ENCODE assay signal across 26 cellular contexts in genomic region chrX:17774053-17774452, GRCh38. TPM values are rescaled to one million over a fixed set of nuclear protein-coding genes. Genes with fewer than 3 reads are reported as not detected.
DNase-seq lines count a peak whose midpoint lies in the region; FAIRE-seq and TF ChIP-seq lines count a peak whose summit lies in the region.
"Had no signal": no experiment of that assay in that cellular context is flagged by ENCODE, and none has a peak within 500 bp of the region (broad histone marks: within the 10 kb centered on the region; RNA-seq: fewer than 3 reads in every experiment).

No MANE protein-coding gene starts in this region.

- H3F3A ChIP-seq in neural cell (ENCODE audit: insufficient read depth, low read length, poor library complexity, severe bottlenecking): no peaks in the 10 kb centered on the region

- no peaks in the 10 kb centered on the region for H3K4me1 Mint-ChIP-seq in astrocyte (ENCODE audit: low read depth, unreplicated experiment)

- DNase-seq in astrocyte (ENCODE audit: low read depth): no peak
- no peak for DNase-seq in mucosa of gallbladder (ENCODE audit: low spot score)
- DNase-seq in OCI-M2 (lab: John Stamatoyannopoulos, UW; ENCODE audit: unreplicated experiment): no peak
- no peak for DNase-seq in epidermal melanocyte (ENCODE audit: insufficient read length, low spot score)
- DNase-seq: 8988T; ACHN; BE2C; C1 segment of cervical spinal cord; CD4-positive, alpha-beta memory T cell; CD4-positive, CD25-positive, alpha-beta regulatory T cell; CD8-positive, alpha-beta memory T cell; COR-L47; DMS 273 treated with DMSO at 0.1 percent for 48 hours; DMS153; DMS53; DMS79; DND-41; EL; GDM1 had no signal

- no peaks in the 10 kb centered on the region for H3K9me2 ChIP-seq in neural cell (ENCODE audit: insufficient read depth, low read length)

- H3K36me3 ChIP-seq in astrocyte (ENCODE audit: insufficient read depth, low read length) (no peaks in the 10 kb centered on the region), neural cell (ENCODE audit: insufficient read depth, low read length) (no peaks in the 10 kb centered on the region)
- H3K36me3 ChIP-seq: BE2C, BLaER1 had no signal

- H3K79me2 ChIP-seq in astrocyte (ENCODE audit: insufficient read depth, low read length) (no peaks in the 10 kb centered on the region), neural cell (replicated peaks; ENCODE audit: insufficient read depth, low read length) (no peaks in the 10 kb centered on the region)

- peak; percentile 95 for TF ChIP-seq EP300 in neural cell (conservative IDR thresholded peaks at IDR 0.05; ENCODE audit: poor library complexity, severe bottlenecking)

- H3K4me2 ChIP-seq in astrocyte (ENCODE audit: low read length) (no peak overlapping the region), neural cell (ENCODE audit: low read length) (no peak overlapping the region)
- H3K4me2 ChIP-seq: BLaER1 had no signal

- H3K27ac ChIP-seq in astrocyte (ENCODE audit: low read depth, low read length) (no peak overlapping the region), neural cell (ENCODE audit: low read length) (no peak overlapping the region)
- H3K27ac ChIP-seq: BLaER1 had no signal

- H4K20me1 ChIP-seq in astrocyte (ENCODE audit: insufficient read depth, low read length): no peaks in the 10 kb centered on the region
- H4K20me1 ChIP-seq in neural cell (ENCODE audit: insufficient read depth): no peaks in the 10 kb centered on the region

- H3K4me3 ChIP-seq in astrocyte (ENCODE audit: insufficient read depth, low read depth, low read length): no peak overlapping the region
- no peak overlapping the region for H3K4me3 ChIP-seq in neural cell (ENCODE audit: low read length)
- H3K4me3 ChIP-seq: BLaER1, GM12878 had no signal

- no peaks in the 10 kb centered on the region for H3K4me1 ChIP-seq in astrocyte (ENCODE audit: insufficient read depth, low read length)
- H3K4me1 ChIP-seq: BE2C, BLaER1 had no signal

- no peak overlapping the region for H3K4me3 Mint-ChIP-seq in astrocyte (ENCODE audit: unreplicated experiment)
- H3K4me3 Mint-ChIP-seq: CD14-positive monocyte; CD4-positive, alpha-beta memory T cell; CD4-positive, CD25-positive, alpha-beta regulatory T cell; CD8-positive, alpha-beta memory T cell had no signal

- H2AFZ ChIP-seq in astrocyte (ENCODE audit: low read depth, low read length): no peak overlapping the region
- no peak overlapping the region for H2AFZ ChIP-seq in neural cell (ENCODE audit: low read depth, low read length)

- H3K9me3 Mint-ChIP-seq in astrocyte (ENCODE audit: unreplicated experiment): no peaks in the 10 kb centered on the region
- H3K9me3 Mint-ChIP-seq: CD4-positive, CD25-positive, alpha-beta regulatory T cell had no signal

- H3K9me3 ChIP-seq in astrocyte (ENCODE audit: insufficient read depth, low read depth, low read length) (no peaks in the 10 kb centered on the region), neural cell (ENCODE audit: low read length) (no peaks in the 10 kb centered on the region)
- H3K9me3 ChIP-seq: BE2C, BLaER1 had no signal

- TF ChIP-seq CTCF in astrocyte (IDR thresholded peaks at IDR 0.05; ENCODE audit: insufficient read depth, low read depth, low read length) (no peak), neural cell (IDR thresholded peaks at IDR 0.05; ENCODE audit: poor library complexity, severe bottlenecking) (no peak)

- no peaks in the 10 kb centered on the region for H3K36me3 Mint-ChIP-seq in astrocyte (ENCODE audit: low read depth, unreplicated experiment)
- H3K36me3 Mint-ChIP-seq: CD14-positive monocyte; CD4-positive, alpha-beta memory T cell; CD4-positive, CD25-positive, alpha-beta regulatory T cell; CD8-positive, alpha-beta memory T cell had no signal

- H3K27me3 Mint-ChIP-seq in astrocyte (ENCODE audit: low read depth, unreplicated experiment): peaks cover 8% of the 10 kb centered on the region
- H3K27me3 Mint-ChIP-seq: CD4-positive, alpha-beta memory T cell; CD4-positive, CD25-positive, alpha-beta regulatory T cell had no signal

- FAIRE-seq in astrocyte (lab: Jason Lieb, UNC): peak; percentile 69
- FAIRE-seq: A204.1, GM12892, GM18507 had no signal

- no peak overlapping the region for H3K27ac Mint-ChIP-seq in astrocyte (ENCODE audit: unreplicated experiment)
- H3K27ac Mint-ChIP-seq: CD14-positive monocyte; CD4-positive, alpha-beta memory T cell; CD4-positive, CD25-positive, alpha-beta regulatory T cell; CD8-positive, alpha-beta memory T cell had no signal

- TF ChIP-seq RAD21 in neural cell (conservative IDR thresholded peaks at IDR 0.05): no peak

- H3K9ac ChIP-seq in astrocyte (ENCODE audit: low read length) (no peak overlapping the region), neural cell (ENCODE audit: low read length) (no peak overlapping the region)
- H3K9ac ChIP-seq: BLaER1 had no signal

- H3K27me3 ChIP-seq in astrocyte (ENCODE audit: insufficient read depth, low read length) (no peaks in the 10 kb centered on the region), neural cell (ENCODE audit: insufficient read depth, low read depth, low read length) (no peaks in the 10 kb centered on the region)
- H3K27me3 ChIP-seq: BE2C had no signal

TF ChIP-seq in neural cell, 6 proteins besides CTCF, POLR2A, EP300 and RAD21:
- TF ChIP-seq POLR2AphosphoS5 (IDR thresholded peaks at IDR 0.05): peak; percentile 72
- no peak for TF ChIP-seq EZH2 (IDR thresholded peaks at IDR 0.05; ENCODE audit: borderline replicate concordance, insufficient read depth, low read length, poor library complexity, severe bottlenecking)

RNA-seq across cellular contexts. Expression of gene SCML1, which starts 36.8 kb away (rescaled TPM):
- 4.2 and 5.1 TPM in 2 replicates for total RNA-seq in astrocyte
- polyA plus RNA-seq in neural cell: 9.4 and 11.2 TPM in 2 replicates
- polyA minus RNA-seq in neural cell: 4.4 and 5.4 TPM in 2 replicates
- 6.1 TPM for total RNA-seq in mucosa of gallbladder
